In the genomic region with DNA sequence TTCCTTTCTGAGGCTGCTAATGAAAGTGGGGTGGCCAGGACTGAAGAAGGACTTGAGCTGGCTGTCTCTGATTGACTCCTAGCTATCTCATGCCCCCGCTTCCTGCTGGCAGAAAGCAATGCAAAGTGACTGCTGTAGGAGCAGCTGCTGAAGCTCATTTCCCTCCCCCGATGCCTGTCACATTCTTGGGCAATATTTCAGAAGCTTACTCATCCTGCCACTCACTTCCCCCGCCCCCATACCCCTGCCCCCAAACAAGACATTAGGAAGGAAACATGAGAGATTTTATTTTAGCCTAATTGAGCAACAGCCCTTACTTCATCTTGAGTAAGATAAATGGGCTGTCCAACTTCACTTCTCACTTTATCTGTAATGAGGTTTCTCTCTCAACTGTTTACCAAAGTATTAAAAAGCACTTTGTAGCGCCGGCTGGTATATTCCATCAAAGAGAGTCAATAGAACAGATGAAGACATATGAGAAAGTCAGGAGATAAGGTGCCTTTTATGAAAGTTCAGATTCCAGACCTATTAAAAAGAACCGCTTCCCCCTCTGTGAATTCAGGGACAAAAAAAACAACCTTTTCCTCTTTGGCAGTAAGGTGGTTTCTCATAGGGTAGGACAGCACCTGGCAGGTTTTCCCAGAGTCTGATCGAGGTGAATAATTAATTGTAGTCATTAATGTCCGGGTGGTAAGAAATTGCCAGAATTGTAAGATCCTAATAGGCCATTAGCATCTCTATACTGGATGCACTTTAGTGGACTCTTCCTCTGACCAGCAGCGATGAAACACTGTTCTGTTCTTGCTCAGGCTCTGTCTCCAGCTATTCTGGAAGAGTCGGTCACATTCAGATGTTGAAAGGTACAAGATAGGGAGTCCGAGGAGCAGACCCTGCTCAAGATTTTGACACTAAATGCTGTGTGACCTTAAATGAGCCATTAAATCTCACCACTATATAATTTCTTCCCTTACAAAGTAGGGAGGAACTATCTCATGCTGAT, we compare ENCODE assay signal across 9 cellular contexts.
DNase-seq lines count a peak whose midpoint lies in the region; ATAC-seq and TF ChIP-seq lines count a peak whose summit lies in the region.
"Had no signal": no experiment of that assay in that cellular context is flagged by ENCODE, and none has a peak within 500 bp of the region (broad histone marks: within the 10 kb centered on the region; RNA-seq: fewer than 3 reads in every experiment).

No MANE protein-coding gene starts in this region.

- no peak overlapping the region for H3K4me3 ChIP-seq in HL-60 (replicated peaks; ENCODE audit: insufficient read depth, low read length)

- no peaks in the 10 kb centered on the region for H3K27me3 ChIP-seq in HL-60 (ENCODE audit: insufficient read depth, poor library complexity, severe bottlenecking)

- H3K27ac ChIP-seq in HL-60 (replicated peaks) = peak overlapping the region; percentile 67
- H3K27ac ChIP-seq: VCaP had no signal

- peak overlapping the region; percentile 46 for H3K4me3 Mint-ChIP-seq in activated T-cell treated with anti-CD3 and anti-CD28 coated beads, Interleukin-2, amount 50 U/mL, for 4 hours

- no peaks in the 10 kb centered on the region for H3K36me3 Mint-ChIP-seq in activated T-cell treated with anti-CD3 and anti-CD28 coated beads, Interleukin-2, amount 50 U/mL, for 4 hours (ENCODE audit: insufficient read depth)

- ATAC-seq in GM21367 (IDR thresholded peaks at IDR 0.05; ENCODE audit: unreplicated experiment) = peak; percentile 93
- ATAC-seq in activated T-cell treated with anti-CD3 and anti-CD28 coated beads, Interleukin-2, amount 50 U/mL, for 4 hours = peak; percentile 91 to 96
- ATAC-seq in Right ventricle myocardium superior (ENCODE audit: poor library complexity) = peak; percentile 94

- H3K27me3 Mint-ChIP-seq in activated T-cell treated with anti-CD3 and anti-CD28 coated beads, Interleukin-2, amount 50 U/mL, for 4 hours (ENCODE audit: low read depth) = no peaks in the 10 kb centered on the region

- no peaks in the 10 kb centered on the region for H3K9me3 Mint-ChIP-seq in activated T-cell treated with anti-CD3 and anti-CD28 coated beads, Interleukin-2, amount 50 U/mL, for 4 hours

- intact Hi-C loops in Right ventricle myocardium superior (cut with DNase I) = no loop called here

- no peak for TF ChIP-seq CTCF in HL-60 (IDR thresholded peaks at IDR 0.05; ENCODE audit: insufficient read depth, low read length)

- peaks cover 13% of the 10 kb centered on the region for H3K4me1 Mint-ChIP-seq in activated T-cell treated with anti-CD3 and anti-CD28 coated beads, Interleukin-2, amount 50 U/mL, for 4 hours (ENCODE audit: low read depth)

- DNase-seq in DMS 273 treated with DMSO at 0.1 percent for 48 hours (lab: John Stamatoyannopoulos, UW) = peak; percentile 53
- peak; percentile 94 to 95 for DNase-seq in HL-60 (ENCODE audit: low read depth in 1 of 2, low spot score in 1 of 2)
- peak; percentile 90 to 98 for DNase-seq in NOMO-1 (lab: John Stamatoyannopoulos, UW; ENCODE audit: unreplicated experiment in 2 of 2)
- DNase-seq in activated T-cell treated with anti-CD3 and anti-CD28 coated beads, Interleukin-2, amount 50 U/mL, for 4 hours = peak; percentile 14
- DNase-seq in Right ventricle myocardium superior = peak; percentile 69
- DNase-seq in putamen (ENCODE audit: low spot score) = peak; percentile 84
- DNase-seq in GOT3 (lab: John Stamatoyannopoulos, UW) = no peak
